16 cellular contexts compared by ENCODE assay signal in genomic region chr7:20783131-20783715, GRCh38. TPM values are rescaled to one million over a fixed set of nuclear protein-coding genes. Genes with fewer than 3 reads are reported as not detected.
DNase-seq lines count a peak whose midpoint lies in the region; ATAC-seq and TF ChIP-seq lines count a peak whose summit lies in the region.
"Had no signal": no experiment of that assay in that cellular context is flagged by ENCODE, and none has a peak within 500 bp of the region (broad histone marks: within the 10 kb centered on the region; RNA-seq: fewer than 3 reads in every experiment).

No MANE protein-coding gene starts in this region.

- no peak overlapping the region for H3K27ac ChIP-seq in PC-3 (ENCODE audit: low read length)
- H3K27ac ChIP-seq: neutrophil, RWPE1 had no signal

- H3K9ac ChIP-seq in PC-3 (ENCODE audit: low read length) (no peak overlapping the region), iPS-15b (ENCODE audit: low read depth, low read length) (no peak overlapping the region)

- H3K27me3 Mint-ChIP-seq in activated CD4-positive, alpha-beta T cell treated with anti-CD3 and anti-CD28 coated beads, Interleukin-2, amount 10 ng/mL, durations not matched to agents 24 days and 14 days = peaks cover 77% of the 10 kb centered on the region

- H3K27me3 ChIP-seq in PC-3 (ENCODE audit: low read length) (peaks cover 98% of the 10 kb centered on the region), iPS-15b (ENCODE audit: control insufficient read depth, insufficient read depth, low read length) (peaks cover 57% of the 10 kb centered on the region)

- peaks cover 8% of the 10 kb centered on the region for H3K36me3 Mint-ChIP-seq in activated CD4-positive, alpha-beta T cell treated with anti-CD3 and anti-CD28 coated beads, Interleukin-2, amount 10 ng/mL, durations not matched to agents 24 days and 14 days (ENCODE audit: low read depth)
- H3K36me3 Mint-ChIP-seq in stimulated activated effector memory CD8-positive, alpha-beta T cell treated with anti-CD3 and anti-CD28 coated beads, Interleukin-12 subunit alpha, Interleukin-12 subunit beta, amount 100 ng/mL, for 72 hours = peaks cover 13% of the 10 kb centered on the region

- no peak overlapping the region for H2AFZ ChIP-seq in PC-3 (ENCODE audit: low read length)

- no peak for DNase-seq in activated CD4-positive, alpha-beta T cell treated with anti-CD3 and anti-CD28 coated beads, Interleukin-2, amount 10 ng/mL, durations not matched to agents 24 days and 14 days
- DNase-seq in activated CD4-positive, alpha-beta T cell treated with anti-CD3 and anti-CD28 coated beads, Interleukin-2, amount 50 U/mL, for 48 hours = no peak
- DNase-seq in PC-3 (no peak), amniotic stem cell (lab: John Stamatoyannopoulos, UW) (no peak), ACHN (no peak), GOT3 (lab: John Stamatoyannopoulos, UW) (no peak)
- DNase-seq in stimulated activated effector memory CD8-positive, alpha-beta T cell treated with anti-CD3 and anti-CD28 coated beads, Interleukin-12 subunit alpha, Interleukin-12 subunit beta, amount 100 ng/mL, for 72 hours (ENCODE audit: low spot score in 2 of 2) = no peak
- DNase-seq: activated CD4-positive, alpha-beta memory T cell treated with anti-CD3 and anti-CD28 coated beads for 36 hours; NCI-H187 had no signal

- no peaks in the 10 kb centered on the region for H3K9me2 ChIP-seq in PC-3 (replicated peaks; ENCODE audit: low read length)

- no peaks in the 10 kb centered on the region for H4K20me1 ChIP-seq in PC-3 (ENCODE audit: low read length)

- H3K4me1 Mint-ChIP-seq in activated CD4-positive, alpha-beta T cell treated with anti-CD3 and anti-CD28 coated beads, Interleukin-2, amount 10 ng/mL, durations not matched to agents 24 days and 14 days = peaks cover 19% of the 10 kb centered on the region
- peaks cover 22% of the 10 kb centered on the region for H3K4me1 Mint-ChIP-seq in stimulated activated effector memory CD8-positive, alpha-beta T cell treated with anti-CD3 and anti-CD28 coated beads, Interleukin-12 subunit alpha, Interleukin-12 subunit beta, amount 100 ng/mL, for 72 hours

- H3K79me2 ChIP-seq in PC-3 (ENCODE audit: low read length) = no peaks in the 10 kb centered on the region

- no peak overlapping the region for H3K4me3 Mint-ChIP-seq in activated CD4-positive, alpha-beta T cell treated with anti-CD3 and anti-CD28 coated beads, Interleukin-2, amount 10 ng/mL, durations not matched to agents 24 days and 14 days
- peak overlapping the region; percentile 54 for H3K4me3 Mint-ChIP-seq in stimulated activated effector memory CD8-positive, alpha-beta T cell treated with anti-CD3 and anti-CD28 coated beads, Interleukin-12 subunit alpha, Interleukin-12 subunit beta, amount 100 ng/mL, for 72 hours

- H3F3A ChIP-seq in PC-3 (ENCODE audit: low read length, unreplicated experiment) = no peaks in the 10 kb centered on the region

- intact Hi-C loops in activated CD4-positive, alpha-beta T cell treated with anti-CD3 and anti-CD28 coated beads, Interleukin-2, amount 10 ng/mL, durations not matched to agents 24 days and 14 days (cut with micrococcal nuclease) = loop anchor here (2.0 to 5.0 kb wide), 2 partner anchors 14 to 469 kb away; no protein-coding TSS in a partner anchor
- intact Hi-C loops in PC-3 (cut with micrococcal nuclease) = no loop called here

- in situ Hi-C loops in ACHN (cut with HindIII; ENCODE audit: low pct_ligation_motif_present, low pct_unique_long_range_greater_than_20kb, low sequenced_read_pairs) = no loop called here

- peak overlapping the region; percentile 59; the same call in 1 of the 2 replicates for H3K4me2 ChIP-seq in PC-3 (ENCODE audit: low read length)

- peaks cover 18% of the 10 kb centered on the region for H3K9me3 Mint-ChIP-seq in activated CD4-positive, alpha-beta T cell treated with anti-CD3 and anti-CD28 coated beads, Interleukin-2, amount 10 ng/mL, durations not matched to agents 24 days and 14 days
- peaks cover 6% of the 10 kb centered on the region for H3K9me3 Mint-ChIP-seq in stimulated activated effector memory CD8-positive, alpha-beta T cell treated with anti-CD3 and anti-CD28 coated beads, Interleukin-12 subunit alpha, Interleukin-12 subunit beta, amount 100 ng/mL, for 72 hours
- H3K9me3 Mint-ChIP-seq: activated CD4-positive, alpha-beta memory T cell treated with anti-CD3 and anti-CD28 coated beads for 36 hours had no signal

- H3K9me3 ChIP-seq in PC-3 (ENCODE audit: low read length) = no peaks in the 10 kb centered on the region
- no peaks in the 10 kb centered on the region for H3K9me3 ChIP-seq in iPS-15b (ENCODE audit: control insufficient read depth, insufficient read depth, low read length)
- H3K9me3 ChIP-seq: neutrophil had no signal

- no peak for ATAC-seq in PC-3
- ATAC-seq in stimulated activated effector memory CD8-positive, alpha-beta T cell treated with anti-CD3 and anti-CD28 coated beads, Interleukin-12 subunit alpha, Interleukin-12 subunit beta, amount 100 ng/mL, for 72 hours = no peak

- POLR2A ChIA-PET in PC-3 (lab: Charles Lee; ENCODE audit: unreplicated experiment) = no interaction called here

- CTCF ChIA-PET in PC-3 (lab: Charles Lee) = interaction anchor here (0.6 kb wide), 1 partner anchor 458 kb away, joined by 3 read pairs; no protein-coding TSS in a partner anchor

- H3K4me1 ChIP-seq in PC-3 (ENCODE audit: insufficient read depth, low read length) (no peaks in the 10 kb centered on the region), iPS-15b (ENCODE audit: control insufficient read depth, insufficient read depth, low read length) (peaks cover 29% of the 10 kb centered on the region)

- H3K4me3 ChIP-seq in PC-3 (ENCODE audit: low read length) (no peak overlapping the region), iPS-15b (ENCODE audit: low read depth, low read length) (peak overlapping the region; percentile 66)

- H3K27ac Mint-ChIP-seq in activated CD4-positive, alpha-beta T cell treated with anti-CD3 and anti-CD28 coated beads, Interleukin-2, amount 10 ng/mL, durations not matched to agents 24 days and 14 days = peak overlapping the region; percentile 50
- H3K27ac Mint-ChIP-seq in stimulated activated effector memory CD8-positive, alpha-beta T cell treated with anti-CD3 and anti-CD28 coated beads, Interleukin-12 subunit alpha, Interleukin-12 subunit beta, amount 100 ng/mL, for 72 hours = no peak overlapping the region
- H3K27ac Mint-ChIP-seq: activated CD4-positive, alpha-beta memory T cell treated with anti-CD3 and anti-CD28 coated beads for 36 hours had no signal

- no TSS peak for BruUV-seq in PC-3 (replicated peaks; lab: Mats Ljungman, UMichigan)

- H3K36me3 ChIP-seq in PC-3 (ENCODE audit: low read depth, low read length) (no peaks in the 10 kb centered on the region), iPS-15b (ENCODE audit: control insufficient read depth, insufficient read depth, low read length) (no peaks in the 10 kb centered on the region)
- H3K36me3 ChIP-seq: neutrophil had no signal

- TF ChIP-seq CTCF in PC-3 (conservative IDR thresholded peaks at IDR 0.05; ENCODE audit: low read depth, low read length) = no peak

RNA-seq across cellular contexts. Expression of gene SP8, which starts 3.5 kb away (rescaled TPM):
- total RNA-seq in activated CD4-positive, alpha-beta T cell treated with anti-CD3 and anti-CD28 coated beads, Interleukin-2, amount 10 ng/mL, durations not matched to agents 24 days and 14 days = not detected in 2 replicates
- total RNA-seq in PC-3 (2014; rRNA removed) = not detected in 2 replicates
- total RNA-seq: activated CD4-positive, alpha-beta memory T cell treated with anti-CD3 and anti-CD28 coated beads for 36 hours; bronchial epithelial cell; left colon; LHCN-M2; skeletal muscle tissue had no signal
